In genomic region chr7:99500637-99501009, GRCh38 we compare ENCODE assay signal across 1 cellular context.
TF ChIP-seq lines count a peak whose summit lies in the region.

No MANE protein-coding gene starts in this region.

TF ChIP-seq in HEK293, 187 proteins besides CTCF, POLR2A, EP300 and RAD21 (continued from another document):
- no peak for TF ChIP-seq ZNF585B (tag by site-specific recombination; IDR thresholded peaks at IDR 0.05)
- TF ChIP-seq ZBTB20 (tag by site-specific recombination; IDR thresholded peaks at IDR 0.05): no peak
- TF ChIP-seq ZNF654 (tag by site-specific recombination; IDR thresholded peaks at IDR 0.05; ENCODE audit: low read depth): no peak
